13 cellular contexts compared by ENCODE assay signal in genomic region chr6:167742719-167743303, GRCh38.
DNase-seq lines count a peak whose midpoint lies in the region; ATAC-seq and TF ChIP-seq lines count a peak whose summit lies in the region.
"Had no signal": no experiment of that assay in that cellular context is flagged by ENCODE, and none has a peak within 500 bp of the region (broad histone marks: within the 10 kb centered on the region; RNA-seq: fewer than 3 reads in every experiment).

No MANE protein-coding gene starts in this region.

- peaks cover 0 to 16% (median 0%) of the 10 kb centered on the region in 3 donors for H3K4me1 ChIP-seq in gastroesophageal sphincter
- H3K4me1 ChIP-seq: SJSA1 had no signal

- H3K27ac ChIP-seq in gastroesophageal sphincter = no peak overlapping the region
- H3K27ac ChIP-seq: SJSA1 had no signal

- TF ChIP-seq EP300 in gastroesophageal sphincter (IDR thresholded peaks at IDR 0.05) = no peak

- H3K9me3 Mint-ChIP-seq in neural crest cell = peaks cover 4% of the 10 kb centered on the region

- H3K4me1 Mint-ChIP-seq in neural crest cell = peaks cover 14% of the 10 kb centered on the region

- DNase-seq in Daoy (ENCODE audit: low read depth) (peak; percentile 58), NCI-H226 (peak; percentile 70), dermis blood vessel endothelial cell (peak; percentile 15), neural crest cell (ENCODE audit: low read depth, low spot score) (peak; percentile 25), MV-4-11 (lab: John Stamatoyannopoulos, UW) (no peak)
- no peak for DNase-seq in stimulated activated CD4-positive, alpha-beta T cell treated with anti-CD3 and anti-CD28 coated beads, Interleukin-4, amount 100 ng/mL, for 1 hour
- DNase-seq: KG1, NCI-H1694, NCI-H748 treated with DMSO at 0.1 percent for 48 hours had no signal

- no peaks in the 10 kb centered on the region for H3K36me3 ChIP-seq in gastroesophageal sphincter
- H3K36me3 ChIP-seq: SJSA1 had no signal

- no peaks in the 10 kb centered on the region for H3K36me3 Mint-ChIP-seq in neural crest cell (ENCODE audit: low read depth)
- H3K36me3 Mint-ChIP-seq: activated naive CD8-positive, alpha-beta T cell had no signal

- H3K27me3 Mint-ChIP-seq in neural crest cell (ENCODE audit: low read depth) = peaks cover 94% of the 10 kb centered on the region

- peaks cover 0 to 10% (median 0%) of the 10 kb centered on the region in 3 donors for H3K9me3 ChIP-seq in gastroesophageal sphincter

- H3K4me3 ChIP-seq in gastroesophageal sphincter = no peak overlapping the region
- H3K4me3 ChIP-seq: SJSA1 had no signal

- TF ChIP-seq CTCF in neural crest cell (conservative IDR thresholded peaks at IDR 0.05) (peak; percentile 37), gastroesophageal sphincter (IDR thresholded peaks at IDR 0.05) (no peak)

- no peak for ATAC-seq in gastroesophageal sphincter
- ATAC-seq in GM19397 (IDR thresholded peaks at IDR 0.05; ENCODE audit: unreplicated experiment) = no peak

- no peak overlapping the region for H3K27ac Mint-ChIP-seq in neural crest cell (ENCODE audit: unreplicated experiment)
- H3K27ac Mint-ChIP-seq: activated naive CD8-positive, alpha-beta T cell had no signal

- TF ChIP-seq POLR2A in gastroesophageal sphincter (IDR thresholded peaks at IDR 0.05) = no peak

- peaks cover 17% of the 10 kb centered on the region for H3K27me3 ChIP-seq in gastroesophageal sphincter
- H3K27me3 ChIP-seq: SJSA1 had no signal

- peak overlapping the region; percentile 8 for H3K4me3 Mint-ChIP-seq in neural crest cell
- H3K4me3 Mint-ChIP-seq: activated naive CD8-positive, alpha-beta T cell had no signal

Comparison
In these comparisons a context has a peak if more than half of its experiments do, and no peak if none do; other contexts are left out.
1. DNase-seq: peak in Daoy (single experiment), NCI-H226 (single experiment), dermis blood vessel endothelial cell (single experiment) and neural crest cell (single experiment); none in stimulated activated CD4-positive, alpha-beta T cell treated with anti-CD3 and anti-CD28 coated beads, Interleukin-4, amount 100 ng/mL, for 1 hour (single experiment) and MV-4-11 (single experiment).